1 cellular context compared by ENCODE assay signal in genomic region chr7:134886353-134887057, GRCh38.
TF ChIP-seq lines count a peak whose summit lies in the region.

No MANE protein-coding gene starts in this region.

TF ChIP-seq in HEK293, 187 proteins besides CTCF, POLR2A, EP300 and RAD21 (continued from another document and continues in another):
- TF ChIP-seq, protein P1, sequence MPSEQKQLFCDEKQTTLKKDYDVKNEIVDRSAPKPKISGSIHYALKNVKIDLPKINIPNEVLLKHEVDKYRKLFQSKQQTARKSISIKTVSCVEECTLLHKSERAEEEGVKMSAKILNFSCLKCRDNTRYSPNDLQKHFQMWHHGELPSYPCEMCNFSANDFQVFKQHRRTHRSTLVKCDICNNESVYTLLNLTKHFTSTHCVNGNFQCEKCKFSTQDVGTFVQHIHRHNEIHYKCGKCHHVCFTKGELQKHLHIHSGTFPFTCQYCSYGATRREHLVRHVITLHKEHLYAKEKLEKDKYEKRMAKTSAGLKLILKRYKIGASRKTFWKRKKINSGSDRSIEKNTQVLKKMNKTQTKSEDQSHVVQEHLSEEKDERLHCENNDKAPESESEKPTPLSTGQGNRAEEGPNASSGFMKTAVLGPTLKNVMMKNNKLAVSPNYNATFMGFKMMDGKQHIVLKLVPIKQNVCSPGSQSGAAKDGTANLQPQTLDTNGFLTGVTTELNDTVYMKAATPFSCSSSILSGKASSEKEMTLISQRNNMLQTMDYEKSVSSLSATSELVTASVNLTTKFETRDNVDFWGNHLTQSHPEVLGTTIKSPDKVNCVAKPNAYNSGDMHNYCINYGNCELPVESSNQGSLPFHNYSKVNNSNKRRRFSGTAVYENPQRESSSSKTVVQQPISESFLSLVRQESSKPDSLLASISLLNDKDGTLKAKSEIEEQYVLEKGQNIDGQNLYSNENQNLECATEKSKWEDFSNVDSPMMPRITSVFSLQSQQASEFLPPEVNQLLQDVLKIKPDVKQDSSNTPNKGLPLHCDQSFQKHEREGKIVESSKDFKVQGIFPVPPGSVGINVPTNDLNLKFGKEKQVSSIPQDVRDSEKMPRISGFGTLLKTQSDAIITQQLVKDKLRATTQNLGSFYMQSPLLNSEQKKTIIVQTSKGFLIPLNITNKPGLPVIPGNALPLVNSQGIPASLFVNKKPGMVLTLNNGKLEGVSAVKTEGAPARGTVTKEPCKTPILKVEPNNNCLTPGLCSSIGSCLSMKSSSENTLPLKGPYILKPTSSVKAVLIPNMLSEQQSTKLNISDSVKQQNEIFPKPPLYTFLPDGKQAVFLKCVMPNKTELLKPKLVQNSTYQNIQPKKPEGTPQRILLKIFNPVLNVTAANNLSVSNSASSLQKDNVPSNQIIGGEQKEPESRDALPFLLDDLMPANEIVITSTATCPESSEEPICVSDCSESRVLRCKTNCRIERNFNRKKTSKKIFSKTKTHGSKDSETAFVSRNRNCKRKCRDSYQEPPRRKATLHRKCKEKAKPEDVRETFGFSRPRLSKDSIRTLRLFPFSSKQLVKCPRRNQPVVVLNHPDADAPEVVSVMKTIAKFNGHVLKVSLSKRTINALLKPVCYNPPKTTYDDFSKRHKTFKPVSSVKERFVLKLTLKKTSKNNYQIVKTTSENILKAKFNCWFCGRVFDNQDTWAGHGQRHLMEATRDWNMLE (tag by site-specific recombination; conservative IDR thresholded peaks at IDR 0.05; ENCODE audit: low read depth): peak; percentile 23
- TF ChIP-seq HOXA7 (CRISPR knock-in tag; IDR thresholded peaks at IDR 0.05; ENCODE audit: borderline replicate concordance) (no peak), ZNF112 (tag by site-specific recombination; IDR thresholded peaks at IDR 0.05) (no peak), ZBTB17 (tag by site-specific recombination; IDR thresholded peaks at IDR 0.05) (peak; percentile 87), ZNF221 (tag by site-specific recombination; IDR thresholded peaks at IDR 0.05; ENCODE audit: borderline replicate concordance) (no peak), ZNF610 (tag by site-specific recombination; IDR thresholded peaks at IDR 0.05; ENCODE audit: borderline replicate concordance) (no peak), ZEB2 (tag by site-specific recombination; IDR thresholded peaks at IDR 0.05) (peak; percentile 89), ZNF530 (tag by site-specific recombination; IDR thresholded peaks at IDR 0.05; ENCODE audit: low read depth) (no peak), ZBTB20 (tag by site-specific recombination; IDR thresholded peaks at IDR 0.05) (no peak), ZNF24 (tag by site-specific recombination; IDR thresholded peaks at IDR 0.05) (peak; percentile 92), ZBTB11 (tag by site-specific recombination; conservative IDR thresholded peaks at IDR 0.05; ENCODE audit: low read depth) (no peak), ZNF654 (tag by site-specific recombination; IDR thresholded peaks at IDR 0.05; ENCODE audit: low read depth) (no peak), ZNF558 (tag by site-specific recombination; IDR thresholded peaks at IDR 0.05) (peak; percentile 70), FEZF1 (tag by site-specific recombination; IDR thresholded peaks at IDR 0.05) (peak; percentile 97), ELK4 (IDR thresholded peaks at IDR 0.05; ENCODE audit: borderline replicate concordance, low read depth, low read length) (no peak), ZNF146 (tag by site-specific recombination; IDR thresholded peaks at IDR 0.05) (no peak), HOXC10 (CRISPR knock-in tag; IDR thresholded peaks at IDR 0.05) (no peak), ZNF658 (tag by site-specific recombination; IDR thresholded peaks at IDR 0.05) (no peak), HIC1 (tag by site-specific recombination; IDR thresholded peaks at IDR 0.05) (peak; percentile 87), ZNF280D (tag by site-specific recombination; IDR thresholded peaks at IDR 0.05) (no peak), ZNF521 (tag by site-specific recombination; IDR thresholded peaks at IDR 0.05) (no peak), RBAK (tag by site-specific recombination; IDR thresholded peaks at IDR 0.05) (no peak), ZNF626 (tag by site-specific recombination; IDR thresholded peaks at IDR 0.05) (no peak), ZNF266 (tag by site-specific recombination; IDR thresholded peaks at IDR 0.05; ENCODE audit: low read depth) (no peak), TSHZ1 (tag by site-specific recombination; IDR thresholded peaks at IDR 0.05; ENCODE audit: borderline replicate concordance) (peak; percentile 76), ZBTB49 (tag by site-specific recombination; IDR thresholded peaks at IDR 0.05; ENCODE audit: low read depth) (no peak), ZNF404 (tag by site-specific recombination; IDR thresholded peaks at IDR 0.05) (no peak)
- TF ChIP-seq, protein P2, sequence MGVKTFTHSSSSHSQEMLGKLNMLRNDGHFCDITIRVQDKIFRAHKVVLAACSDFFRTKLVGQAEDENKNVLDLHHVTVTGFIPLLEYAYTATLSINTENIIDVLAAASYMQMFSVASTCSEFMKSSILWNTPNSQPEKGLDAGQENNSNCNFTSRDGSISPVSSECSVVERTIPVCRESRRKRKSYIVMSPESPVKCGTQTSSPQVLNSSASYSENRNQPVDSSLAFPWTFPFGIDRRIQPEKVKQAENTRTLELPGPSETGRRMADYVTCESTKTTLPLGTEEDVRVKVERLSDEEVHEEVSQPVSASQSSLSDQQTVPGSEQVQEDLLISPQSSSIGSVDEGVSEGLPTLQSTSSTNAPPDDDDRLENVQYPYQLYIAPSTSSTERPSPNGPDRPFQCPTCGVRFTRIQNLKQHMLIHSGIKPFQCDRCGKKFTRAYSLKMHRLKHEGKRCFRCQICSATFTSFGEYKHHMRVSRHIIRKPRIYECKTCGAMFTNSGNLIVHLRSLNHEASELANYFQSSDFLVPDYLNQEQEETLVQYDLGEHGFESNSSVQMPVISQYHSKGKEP (tag by site-specific recombination; IDR thresholded peaks at IDR 0.05): peak; percentile 36; the same call in 1 of the 2 replicates
- TF ChIP-seq, protein P3, sequence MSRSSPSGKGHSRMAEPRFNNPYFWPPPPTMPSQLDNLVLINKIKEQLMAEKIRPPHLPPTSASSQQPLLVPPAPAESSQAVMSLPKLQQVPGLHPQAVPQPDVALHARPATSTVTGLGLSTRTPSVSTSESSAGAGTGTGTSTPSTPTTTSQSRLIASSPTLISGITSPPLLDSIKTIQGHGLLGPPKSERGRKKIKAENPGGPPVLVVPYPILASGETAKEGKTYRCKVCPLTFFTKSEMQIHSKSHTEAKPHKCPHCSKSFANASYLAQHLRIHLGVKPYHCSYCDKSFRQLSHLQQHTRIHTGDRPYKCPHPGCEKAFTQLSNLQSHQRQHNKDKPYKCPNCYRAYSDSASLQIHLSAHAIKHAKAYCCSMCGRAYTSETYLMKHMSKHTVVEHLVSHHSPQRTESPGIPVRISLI (tag by site-specific recombination; IDR thresholded peaks at IDR 0.05): peak; percentile 57; the same call in 1 of the 2 replicates
